In the genomic region with DNA sequence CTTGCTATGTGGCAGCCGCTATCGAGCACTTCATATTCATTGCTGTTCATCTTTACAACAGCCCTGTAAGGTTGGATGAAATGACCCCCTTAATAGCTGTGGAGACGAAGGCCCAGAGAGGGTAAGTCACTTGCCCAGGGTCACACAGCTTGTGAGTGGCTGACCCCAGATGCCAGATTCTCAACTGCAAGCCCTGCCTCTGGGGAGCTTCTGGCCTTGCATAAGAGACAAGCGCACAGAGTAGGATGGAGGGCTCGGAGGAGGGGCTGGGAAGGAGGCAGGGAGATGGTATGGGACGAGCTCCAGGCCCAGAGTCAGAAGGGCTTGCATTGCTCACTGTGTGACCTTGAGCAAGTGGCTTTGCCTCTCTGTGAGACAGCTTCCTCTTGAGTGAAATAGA, we compare ENCODE assay signal across 22 cellular contexts. TPM values are rescaled to one million over a fixed set of nuclear protein-coding genes. Genes with fewer than 3 reads are reported as not detected.
DNase-seq lines count a peak whose midpoint lies in the region; ATAC-seq, FAIRE-seq and TF ChIP-seq lines count a peak whose summit lies in the region.
"Had no signal": no experiment of that assay in that cellular context is flagged by ENCODE, and none has a peak within 500 bp of the region (broad histone marks: within the 10 kb centered on the region; RNA-seq: fewer than 3 reads in every experiment).

No MANE protein-coding gene starts in this region.

- no peak overlapping the region for H3K4me2 ChIP-seq in HepG2 (ENCODE audit: low read depth, low read length)

- H2AFZ ChIP-seq in HepG2 (ENCODE audit: low read length), result no peak overlapping the region

- TF ChIP-seq CTCF in left ventricle myocardium inferior (IDR thresholded peaks at IDR 0.05; ENCODE audit: borderline replicate concordance) (no peak), HEK293 (tag by site-specific recombination; IDR thresholded peaks at IDR 0.05) (no peak), HepG2 (CRISPR knock-in tag; IDR thresholded peaks at IDR 0.05) (no peak)

- H3K36me3 ChIP-seq in left ventricle myocardium inferior (no peaks in the 10 kb centered on the region), HEK293 (ENCODE audit: control insufficient read depth in 2 of 2, insufficient read depth in 1 of 2, low read length in 2 of 2) (no peaks in the 10 kb centered on the region), HepG2 (replicated peaks in 1 of 2; ENCODE audit: control insufficient read depth in 1 of 2, insufficient read depth in 2 of 2, low read length in 2 of 2) (no peaks in the 10 kb centered on the region)

- CTCF ChIA-PET in HEK293 (lab: Yijun Ruan, JAX) (interaction anchor here (0.5 to 0.8 kb wide), 2 partner anchors 16 to 19 kb away, joined by 3 read pairs; no protein-coding TSS in a partner anchor), HepG2 (lab: Yijun Ruan, JAX; ENCODE audit: low intra/inter-chr PET ratio, low total read pairs) (no interaction called here)

- H3K79me2 ChIP-seq in HepG2 (ENCODE audit: insufficient read depth, low read length), result no peaks in the 10 kb centered on the region

- H3K9me3 ChIP-seq in left ventricle myocardium inferior (replicated peaks) (peaks cover 10% of the 10 kb centered on the region), HEK293 (ENCODE audit: control insufficient read depth, insufficient read depth, low read depth, low read length) (no peaks in the 10 kb centered on the region), HepG2 (ENCODE audit: low read length) (no peaks in the 10 kb centered on the region)

- DNase-seq in Right ventricle myocardium inferior (ENCODE audit: missing footprints) (peak; percentile 41), left ventricle myocardium inferior (no peak), HepG2 (ENCODE audit: low spot score) (no peak), cortex of kidney (lab: John Stamatoyannopoulos, UW) (no peak), HTR-8/SVneo (ENCODE audit: insufficient read length, low spot score) (no peak)
- DNase-seq: ACHN; AML-193; CD4-positive, alpha-beta T cell; CD8-positive, alpha-beta memory T cell; DMS 273 treated with DMSO at 0.1 percent for 48 hours; DMS79; EL; GDM1; GOT3; HCEC 1CT had no signal

- intact Hi-C loops in Right ventricle myocardium inferior (cut with DNase I), result no loop called here
- intact Hi-C loops in left ventricle myocardium inferior (cut with micrococcal nuclease), result no loop called here
- intact Hi-C loops in HepG2 (cut with micrococcal nuclease; ENCODE audit: unreplicated experiment), result no loop called here

- H3K27ac ChIP-seq in left ventricle myocardium inferior (replicated peaks) (no peak overlapping the region), HEK293 (ENCODE audit: extremely low read depth, low read depth, low read length) (no peak overlapping the region), HepG2 (ENCODE audit: extremely low read length, insufficient read depth, low read length) (no peak overlapping the region)
- H3K27ac ChIP-seq: 22Rv1 had no signal

- TF ChIP-seq EP300 in HepG2 (IDR thresholded peaks at IDR 0.05; ENCODE audit: low read depth in 2 of 2, low read length in 2 of 2) (no peak), HepG2 (CRISPR knock-in tag; IDR thresholded peaks at IDR 0.05; ENCODE audit: borderline replicate concordance) (no peak)

- in situ Hi-C loops in HepG2 (cut with HindIII; ENCODE audit: extremely low pct_ligation_motif_present, low pct_unique_long_range_greater_than_20kb), result no loop called here

- POLR2A ChIA-PET in HEK293 (lab: Yijun Ruan, JAX), result no interaction called here
- POLR2A ChIA-PET in HepG2 (lab: Yijun Ruan, JAX), result no interaction called here

- ATAC-seq in Right ventricle myocardium inferior, result no peak
- no peak for ATAC-seq in HepG2
- ATAC-seq in GM19455 (IDR thresholded peaks at IDR 0.05; ENCODE audit: unreplicated experiment), result no peak
- ATAC-seq in HG02642 (IDR thresholded peaks at IDR 0.05; ENCODE audit: poor library complexity, unreplicated experiment), result no peak
- ATAC-seq: GM12878 had no signal

- H3K4me3 ChIP-seq in left ventricle myocardium inferior (no peak overlapping the region), HEK293 (ENCODE audit: low read depth, low read length) (no peak overlapping the region), HepG2 (replicated peaks in 1 of 3; ENCODE audit: insufficient read depth in 1 of 3, low read depth in 2 of 3, low read length in 3 of 3) (no peak overlapping the region)
- H3K4me3 ChIP-seq: GM12878 had no signal

- no TSS peak for BruUV-seq in HepG2 (replicated peaks; lab: Mats Ljungman, UMichigan)

- H3K9ac ChIP-seq in HepG2 (ENCODE audit: insufficient read depth, low read depth, low read length), result no peak overlapping the region

- H3K4me1 ChIP-seq in left ventricle myocardium inferior (no peaks in the 10 kb centered on the region), HEK293 (ENCODE audit: control insufficient read depth, insufficient read depth, low read length) (no peaks in the 10 kb centered on the region), HepG2 (ENCODE audit: insufficient read depth, low read length) (peaks cover 11% of the 10 kb centered on the region)

- 64% methylated on average over 6 of the region's 6 CpGs for WGBS in HepG2 (ENCODE audit: low lambda C conversion rate)

- TF ChIP-seq RAD21 in HepG2 (CRISPR knock-in tag; IDR thresholded peaks at IDR 0.05), result no peak

- H4K20me1 ChIP-seq in HepG2 (ENCODE audit: insufficient read depth, low read length), result no peaks in the 10 kb centered on the region; the same call in 1 of the 2 replicates

- H3K27me3 ChIP-seq in left ventricle myocardium inferior (ENCODE audit: low read depth) (no peaks in the 10 kb centered on the region), HepG2 (ENCODE audit: control insufficient read depth in 1 of 2, insufficient read depth in 2 of 2, low read length in 2 of 2) (peaks cover 11 to 33% of the 10 kb centered on the region in 2 experiments; a peak in 4 of 5 replicates)

- TF ChIP-seq POLR2A in HepG2 (IDR thresholded peaks at IDR 0.05; ENCODE audit: insufficient read depth in 1 of 2, low read depth in 2 of 2, low read length in 2 of 2), result no peak

- FAIRE-seq in HepG2 (lab: Jason Lieb, UNC), result no peak
- FAIRE-seq in HTR-8/SVneo (lab: Jason Lieb, UNC), result no peak
- FAIRE-seq: A204.1, D721Med, GM12878 had no signal

TF ChIP-seq in HEK293, 187 proteins besides CTCF, POLR2A, EP300 and RAD21 (continues in another document):
- TF ChIP-seq ZNF664 (tag by site-specific recombination; IDR thresholded peaks at IDR 0.05), result no peak
- no peak for TF ChIP-seq ZNF76 (tag by site-specific recombination; IDR thresholded peaks at IDR 0.05; ENCODE audit: borderline replicate concordance, low read depth)
- TF ChIP-seq IKZF3 (tag by site-specific recombination; IDR thresholded peaks at IDR 0.05), result no peak
- no peak for TF ChIP-seq ZSCAN5A (tag by site-specific recombination; IDR thresholded peaks at IDR 0.05)

TF ChIP-seq in HepG2, 621 proteins besides CTCF, POLR2A, EP300 and RAD21:
- no peak for TF ChIP-seq NFE2L1 (CRISPR knock-in tag; IDR thresholded peaks at IDR 0.05; ENCODE audit: borderline replicate concordance)
- TF ChIP-seq REL (CRISPR knock-in tag; conservative IDR thresholded peaks at IDR 0.05), result no peak
- peak; percentile 94 for TF ChIP-seq ZNF768 (CRISPR knock-in tag; IDR thresholded peaks at IDR 0.05)
- TF ChIP-seq NR2F2 (IDR thresholded peaks at IDR 0.05; ENCODE audit: borderline replicate concordance, low read depth), result no peak
- no peak for TF ChIP-seq BRCA1 (CRISPR knock-in tag; IDR thresholded peaks at IDR 0.05)

RNA-seq across cellular contexts. Expression of gene NCOR2, which starts 27.4 kb away (rescaled TPM):
- total RNA-seq in Right ventricle myocardium inferior (134 TPM), left ventricle myocardium inferior (152 TPM), HepG2 (2016; rRNA removed; fragmentation: Illumina TruSeq; extraction: Trizol) (5.7 and 6.1 TPM in 2 replicates)
- 10.5 and 12.4 TPM in 2 replicates for total RNA-seq in HepG2 (2016; cell fraction: cytosol; rRNA removed; fragmentation: Illumina TruSeq; extraction: Trizol; ENCODE audit: low read depth)
- 5.6 and 7.1 TPM in 2 replicates for total RNA-seq in HepG2 (2016; cell fraction: insoluble cytoplasmic fraction; rRNA removed; fragmentation: Illumina TruSeq; extraction: Trizol)
- total RNA-seq in HepG2 (2016; cell fraction: membrane; rRNA removed; fragmentation: Illumina TruSeq; extraction: Trizol), result 15.2 and 16.6 TPM in 2 replicates
- 12.4 and 13.1 TPM in 2 replicates for total RNA-seq in HepG2 (2016; cell fraction: nucleus; rRNA removed; fragmentation: Illumina TruSeq; extraction: Trizol)
- 4.5 and 4.8 TPM in 2 replicates for polyA plus RNA-seq in HepG2 (2011; rRNA removed)
- 2.8 and 4.1 TPM in 2 replicates for polyA plus RNA-seq in HepG2 (2011; cell fraction: cytosol; rRNA removed)
- polyA plus RNA-seq in HepG2 (2011; cell fraction: nucleus; rRNA removed), result 30.4 and 39.4 TPM in 2 replicates
- 32.8 and 41.1 TPM in 2 replicates for polyA plus RNA-seq in HepG2 (2012)
- 2.8 and 3.1 TPM in 2 replicates for polyA plus RNA-seq in HepG2 (2016; cell fraction: cytosol; fragmentation: Illumina TruSeq; extraction: Trizol; ENCODE audit: low read depth)
- 17.3 and 24.8 TPM in 2 replicates for polyA plus RNA-seq in HepG2 (2016; cell fraction: insoluble cytoplasmic fraction; fragmentation: Illumina TruSeq; extraction: Trizol; ENCODE audit: low read depth)
- polyA plus RNA-seq in HepG2 (2016; cell fraction: membrane; fragmentation: Illumina TruSeq; extraction: Trizol; ENCODE audit: low read depth), result 7.1 and 8.9 TPM in 2 replicates
- 43.0 and 54.1 TPM in 2 replicates for polyA plus RNA-seq in HepG2 (2016; cell fraction: nucleus; fragmentation: Illumina TruSeq; extraction: Trizol; ENCODE audit: insufficient read depth, low read depth)
- 21.9 and 23.2 TPM in 2 replicates for polyA minus RNA-seq in HepG2 (2011; rRNA and poly(A)+ RNA removed; ENCODE audit: low replicate concordance)
- 16.5 and 17.0 TPM in 2 replicates for polyA minus RNA-seq in HepG2 (2011; cell fraction: cytosol; rRNA and poly(A)+ RNA removed)
- polyA minus RNA-seq in HepG2 (2011; cell fraction: nucleus; rRNA and poly(A)+ RNA removed), result 20.9 and 22.6 TPM in 2 replicates
